ENCODE assay signal across 1 cellular context in the genomic region with DNA sequence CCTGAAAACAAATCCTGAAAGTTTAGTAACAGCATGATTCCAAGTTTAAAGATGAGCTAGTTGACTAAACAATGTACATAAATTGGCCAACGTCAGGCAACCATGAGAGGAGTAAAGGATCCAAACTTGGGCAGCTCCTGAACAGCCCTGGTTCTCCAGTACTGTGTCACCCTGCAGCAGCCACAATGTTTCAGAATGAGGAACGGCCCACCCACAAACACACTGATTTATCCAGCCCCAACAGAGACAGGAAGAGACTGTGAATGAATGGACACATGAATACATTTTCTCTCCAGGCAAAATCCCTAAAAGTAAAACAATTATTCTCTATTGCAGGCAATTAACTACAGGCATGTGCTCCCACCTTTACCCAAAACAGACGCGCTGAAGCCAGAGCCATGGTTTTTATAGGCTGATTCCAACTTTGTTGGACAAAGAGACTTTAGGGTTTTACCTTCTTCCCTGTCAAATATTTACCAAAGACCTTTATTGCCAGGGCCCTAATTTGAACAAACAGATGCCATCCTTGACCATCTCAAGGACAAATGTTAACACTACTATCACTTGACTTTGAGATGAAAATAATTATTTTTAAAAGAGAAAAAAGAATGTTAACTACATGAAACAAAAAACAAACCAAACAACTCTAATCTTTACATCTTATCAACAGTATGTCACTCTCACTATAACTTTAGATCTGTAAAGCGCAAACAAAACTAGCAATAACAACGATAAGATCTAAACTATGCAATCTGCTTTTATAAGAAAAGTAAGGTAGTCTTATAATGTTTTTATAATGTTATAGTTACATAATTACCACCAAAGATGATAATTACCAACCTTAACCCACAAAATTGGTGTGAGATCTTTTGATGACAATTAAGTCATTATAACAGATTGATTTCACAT.
TF ChIP-seq lines count a peak whose summit lies in the region.

No MANE protein-coding gene starts in this region.

TF ChIP-seq in HepG2, 621 proteins besides CTCF, POLR2A, EP300 and RAD21 (continued from another document and continues in another):
- TF ChIP-seq RARA (CRISPR knock-in tag; IDR thresholded peaks at IDR 0.05): 0 out of 2 replicates have a peak, but pooled peaks have one; percentile 23
- peak; percentile 51; the same call in 1 of the 2 replicates for TF ChIP-seq HMG20A (CRISPR knock-in tag; IDR thresholded peaks at IDR 0.05; ENCODE audit: borderline replicate concordance)
- TF ChIP-seq, protein P1, sequence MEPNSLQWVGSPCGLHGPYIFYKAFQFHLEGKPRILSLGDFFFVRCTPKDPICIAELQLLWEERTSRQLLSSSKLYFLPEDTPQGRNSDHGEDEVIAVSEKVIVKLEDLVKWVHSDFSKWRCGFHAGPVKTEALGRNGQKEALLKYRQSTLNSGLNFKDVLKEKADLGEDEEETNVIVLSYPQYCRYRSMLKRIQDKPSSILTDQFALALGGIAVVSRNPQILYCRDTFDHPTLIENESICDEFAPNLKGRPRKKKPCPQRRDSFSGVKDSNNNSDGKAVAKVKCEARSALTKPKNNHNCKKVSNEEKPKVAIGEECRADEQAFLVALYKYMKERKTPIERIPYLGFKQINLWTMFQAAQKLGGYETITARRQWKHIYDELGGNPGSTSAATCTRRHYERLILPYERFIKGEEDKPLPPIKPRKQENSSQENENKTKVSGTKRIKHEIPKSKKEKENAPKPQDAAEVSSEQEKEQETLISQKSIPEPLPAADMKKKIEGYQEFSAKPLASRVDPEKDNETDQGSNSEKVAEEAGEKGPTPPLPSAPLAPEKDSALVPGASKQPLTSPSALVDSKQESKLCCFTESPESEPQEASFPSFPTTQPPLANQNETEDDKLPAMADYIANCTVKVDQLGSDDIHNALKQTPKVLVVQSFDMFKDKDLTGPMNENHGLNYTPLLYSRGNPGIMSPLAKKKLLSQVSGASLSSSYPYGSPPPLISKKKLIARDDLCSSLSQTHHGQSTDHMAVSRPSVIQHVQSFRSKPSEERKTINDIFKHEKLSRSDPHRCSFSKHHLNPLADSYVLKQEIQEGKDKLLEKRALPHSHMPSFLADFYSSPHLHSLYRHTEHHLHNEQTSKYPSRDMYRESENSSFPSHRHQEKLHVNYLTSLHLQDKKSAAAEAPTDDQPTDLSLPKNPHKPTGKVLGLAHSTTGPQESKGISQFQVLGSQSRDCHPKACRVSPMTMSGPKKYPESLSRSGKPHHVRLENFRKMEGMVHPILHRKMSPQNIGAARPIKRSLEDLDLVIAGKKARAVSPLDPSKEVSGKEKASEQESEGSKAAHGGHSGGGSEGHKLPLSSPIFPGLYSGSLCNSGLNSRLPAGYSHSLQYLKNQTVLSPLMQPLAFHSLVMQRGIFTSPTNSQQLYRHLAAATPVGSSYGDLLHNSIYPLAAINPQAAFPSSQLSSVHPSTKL (CRISPR knock-in tag; IDR thresholded peaks at IDR 0.05): peak; percentile 86
- TF ChIP-seq ZNF350 (CRISPR knock-in tag; IDR thresholded peaks at IDR 0.05; ENCODE audit: borderline replicate concordance, low read depth): no peak
- TF ChIP-seq ISL2 (CRISPR knock-in tag; IDR thresholded peaks at IDR 0.05): peak; percentile 25
- TF ChIP-seq SALL1 (CRISPR knock-in tag; IDR thresholded peaks at IDR 0.05): peak; percentile 36; the same call in 1 of the 2 replicates
- TF ChIP-seq, protein P2, sequence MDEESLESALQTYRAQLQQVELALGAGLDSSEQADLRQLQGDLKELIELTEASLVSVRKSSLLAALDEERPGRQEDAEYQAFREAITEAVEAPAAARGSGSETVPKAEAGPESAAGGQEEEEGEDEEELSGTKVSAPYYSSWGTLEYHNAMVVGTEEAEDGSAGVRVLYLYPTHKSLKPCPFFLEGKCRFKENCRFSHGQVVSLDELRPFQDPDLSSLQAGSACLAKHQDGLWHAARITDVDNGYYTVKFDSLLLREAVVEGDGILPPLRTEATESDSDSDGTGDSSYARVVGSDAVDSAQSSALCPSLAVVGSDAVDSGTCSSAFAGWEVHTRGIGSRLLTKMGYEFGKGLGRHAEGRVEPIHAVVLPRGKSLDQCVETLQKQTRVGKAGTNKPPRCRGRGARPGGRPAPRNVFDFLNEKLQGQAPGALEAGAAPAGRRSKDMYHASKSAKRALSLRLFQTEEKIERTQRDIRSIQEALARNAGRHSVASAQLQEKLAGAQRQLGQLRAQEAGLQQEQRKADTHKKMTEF (CRISPR knock-in tag; IDR thresholded peaks at IDR 0.05): peak; percentile 45; the same call in 1 of the 2 replicates
- peak; percentile 43; the same call in 1 of the 2 replicates for TF ChIP-seq TBX2 (CRISPR knock-in tag; IDR thresholded peaks at IDR 0.05; ENCODE audit: borderline replicate concordance)
- TF ChIP-seq FOXA1 (IDR thresholded peaks at IDR 0.05): no peak
- 0 out of 2 replicates have a peak, but pooled peaks have one; percentile 36 for TF ChIP-seq FOXA1 (CRISPR knock-in tag; IDR thresholded peaks at IDR 0.05)
- TF ChIP-seq, protein P3, sequence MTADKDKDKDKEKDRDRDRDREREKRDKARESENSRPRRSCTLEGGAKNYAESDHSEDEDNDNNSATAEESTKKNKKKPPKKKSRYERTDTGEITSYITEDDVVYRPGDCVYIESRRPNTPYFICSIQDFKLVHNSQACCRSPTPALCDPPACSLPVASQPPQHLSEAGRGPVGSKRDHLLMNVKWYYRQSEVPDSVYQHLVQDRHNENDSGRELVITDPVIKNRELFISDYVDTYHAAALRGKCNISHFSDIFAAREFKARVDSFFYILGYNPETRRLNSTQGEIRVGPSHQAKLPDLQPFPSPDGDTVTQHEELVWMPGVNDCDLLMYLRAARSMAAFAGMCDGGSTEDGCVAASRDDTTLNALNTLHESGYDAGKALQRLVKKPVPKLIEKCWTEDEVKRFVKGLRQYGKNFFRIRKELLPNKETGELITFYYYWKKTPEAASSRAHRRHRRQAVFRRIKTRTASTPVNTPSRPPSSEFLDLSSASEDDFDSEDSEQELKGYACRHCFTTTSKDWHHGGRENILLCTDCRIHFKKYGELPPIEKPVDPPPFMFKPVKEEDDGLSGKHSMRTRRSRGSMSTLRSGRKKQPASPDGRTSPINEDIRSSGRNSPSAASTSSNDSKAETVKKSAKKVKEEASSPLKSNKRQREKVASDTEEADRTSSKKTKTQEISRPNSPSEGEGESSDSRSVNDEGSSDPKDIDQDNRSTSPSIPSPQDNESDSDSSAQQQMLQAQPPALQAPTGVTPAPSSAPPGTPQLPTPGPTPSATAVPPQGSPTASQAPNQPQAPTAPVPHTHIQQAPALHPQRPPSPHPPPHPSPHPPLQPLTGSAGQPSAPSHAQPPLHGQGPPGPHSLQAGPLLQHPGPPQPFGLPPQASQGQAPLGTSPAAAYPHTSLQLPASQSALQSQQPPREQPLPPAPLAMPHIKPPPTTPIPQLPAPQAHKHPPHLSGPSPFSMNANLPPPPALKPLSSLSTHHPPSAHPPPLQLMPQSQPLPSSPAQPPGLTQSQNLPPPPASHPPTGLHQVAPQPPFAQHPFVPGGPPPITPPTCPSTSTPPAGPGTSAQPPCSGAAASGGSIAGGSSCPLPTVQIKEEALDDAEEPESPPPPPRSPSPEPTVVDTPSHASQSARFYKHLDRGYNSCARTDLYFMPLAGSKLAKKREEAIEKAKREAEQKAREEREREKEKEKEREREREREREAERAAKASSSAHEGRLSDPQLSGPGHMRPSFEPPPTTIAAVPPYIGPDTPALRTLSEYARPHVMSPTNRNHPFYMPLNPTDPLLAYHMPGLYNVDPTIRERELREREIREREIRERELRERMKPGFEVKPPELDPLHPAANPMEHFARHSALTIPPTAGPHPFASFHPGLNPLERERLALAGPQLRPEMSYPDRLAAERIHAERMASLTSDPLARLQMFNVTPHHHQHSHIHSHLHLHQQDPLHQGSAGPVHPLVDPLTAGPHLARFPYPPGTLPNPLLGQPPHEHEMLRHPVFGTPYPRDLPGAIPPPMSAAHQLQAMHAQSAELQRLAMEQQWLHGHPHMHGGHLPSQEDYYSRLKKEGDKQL (CRISPR knock-in tag; IDR thresholded peaks at IDR 0.05; ENCODE audit: low read depth): peak; percentile 24; the same call in 1 of the 2 replicates
- no peak for TF ChIP-seq ZNF383 (CRISPR knock-in tag; IDR thresholded peaks at IDR 0.05; ENCODE audit: borderline replicate concordance)
- TF ChIP-seq, protein P4, sequence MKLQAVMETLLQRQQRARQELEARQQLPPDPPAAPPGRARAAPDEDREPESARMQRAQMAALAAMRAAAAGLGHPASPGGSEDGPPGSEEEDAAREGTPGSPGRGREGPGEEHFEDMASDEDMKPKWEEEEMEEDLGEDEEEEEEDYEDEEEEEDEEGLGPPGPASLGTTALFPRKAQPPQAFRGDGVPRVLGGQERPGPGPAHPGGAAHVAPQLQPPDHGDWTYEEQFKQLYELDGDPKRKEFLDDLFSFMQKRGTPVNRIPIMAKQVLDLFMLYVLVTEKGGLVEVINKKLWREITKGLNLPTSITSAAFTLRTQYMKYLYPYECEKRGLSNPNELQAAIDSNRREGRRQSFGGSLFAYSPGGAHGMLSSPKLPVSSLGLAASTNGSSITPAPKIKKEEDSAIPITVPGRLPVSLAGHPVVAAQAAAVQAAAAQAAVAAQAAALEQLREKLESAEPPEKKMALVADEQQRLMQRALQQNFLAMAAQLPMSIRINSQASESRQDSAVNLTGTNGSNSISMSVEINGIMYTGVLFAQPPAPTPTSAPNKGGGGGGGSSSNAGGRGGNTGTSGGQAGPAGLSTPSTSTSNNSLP (IDR thresholded peaks at IDR 0.05; ENCODE audit: low read depth, low read length): no peak
- no peak for TF ChIP-seq SOX13 (IDR thresholded peaks at IDR 0.05)
- TF ChIP-seq SOX13 (CRISPR knock-in tag; conservative IDR thresholded peaks at IDR 0.05 in 1 of 2, IDR thresholded peaks at IDR 0.05 in 1 of 2): peak in 1 of 2 experiments; percentile 85; a peak in 2 of 4 replicates
- peak; percentile 17; the same call in 1 of the 2 replicates for TF ChIP-seq HNF4A (CRISPR knock-in tag; IDR thresholded peaks at IDR 0.05)
- peak; percentile 49; the same call in 1 of the 2 replicates for TF ChIP-seq PHF21A (CRISPR knock-in tag; IDR thresholded peaks at IDR 0.05)
- TF ChIP-seq, protein P5, sequence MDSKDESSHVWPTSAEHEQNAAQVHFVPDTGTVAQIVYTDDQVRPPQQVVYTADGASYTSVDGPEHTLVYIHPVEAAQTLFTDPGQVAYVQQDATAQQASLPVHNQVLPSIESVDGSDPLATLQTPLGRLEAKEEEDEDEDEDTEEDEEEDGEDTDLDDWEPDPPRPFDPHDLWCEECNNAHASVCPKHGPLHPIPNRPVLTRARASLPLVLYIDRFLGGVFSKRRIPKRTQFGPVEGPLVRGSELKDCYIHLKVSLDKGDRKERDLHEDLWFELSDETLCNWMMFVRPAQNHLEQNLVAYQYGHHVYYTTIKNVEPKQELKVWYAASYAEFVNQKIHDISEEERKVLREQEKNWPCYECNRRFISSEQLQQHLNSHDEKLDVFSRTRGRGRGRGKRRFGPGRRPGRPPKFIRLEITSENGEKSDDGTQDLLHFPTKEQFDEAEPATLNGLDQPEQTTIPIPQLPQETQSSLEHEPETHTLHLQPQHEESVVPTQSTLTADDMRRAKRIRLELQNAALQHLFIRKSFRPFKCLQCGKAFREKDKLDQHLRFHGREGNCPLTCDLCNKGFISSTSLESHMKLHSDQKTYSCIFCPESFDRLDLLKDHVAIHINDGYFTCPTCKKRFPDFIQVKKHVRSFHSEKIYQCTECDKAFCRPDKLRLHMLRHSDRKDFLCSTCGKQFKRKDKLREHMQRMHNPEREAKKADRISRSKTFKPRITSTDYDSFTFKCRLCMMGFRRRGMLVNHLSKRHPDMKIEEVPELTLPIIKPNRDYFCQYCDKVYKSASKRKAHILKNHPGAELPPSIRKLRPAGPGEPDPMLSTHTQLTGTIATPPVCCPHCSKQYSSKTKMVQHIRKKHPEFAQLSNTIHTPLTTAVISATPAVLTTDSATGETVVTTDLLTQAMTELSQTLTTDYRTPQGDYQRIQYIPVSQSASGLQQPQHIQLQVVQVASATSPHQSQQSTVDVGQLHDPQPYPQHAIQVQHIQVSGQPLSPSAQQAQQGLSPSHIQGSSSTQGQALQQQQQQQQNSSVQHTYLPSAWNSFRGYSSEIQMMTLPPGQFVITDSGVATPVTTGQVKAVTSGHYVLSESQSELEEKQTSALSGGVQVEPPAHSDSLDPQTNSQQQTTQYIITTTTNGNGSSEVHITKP (CRISPR knock-in tag; IDR thresholded peaks at IDR 0.05; ENCODE audit: low read depth): 0 out of 2 replicates have a peak, but pooled peaks have one; percentile 42
- 0 out of 2 replicates have a peak, but pooled peaks have one; percentile 42 for TF ChIP-seq CREM (IDR thresholded peaks at IDR 0.05)
- no peak for TF ChIP-seq CREM (CRISPR knock-in tag; IDR thresholded peaks at IDR 0.05)
- TF ChIP-seq NFIC (IDR thresholded peaks at IDR 0.05; ENCODE audit: low read length): peak; percentile 31; the same call in 1 of the 2 replicates
- TF ChIP-seq, protein P6, sequence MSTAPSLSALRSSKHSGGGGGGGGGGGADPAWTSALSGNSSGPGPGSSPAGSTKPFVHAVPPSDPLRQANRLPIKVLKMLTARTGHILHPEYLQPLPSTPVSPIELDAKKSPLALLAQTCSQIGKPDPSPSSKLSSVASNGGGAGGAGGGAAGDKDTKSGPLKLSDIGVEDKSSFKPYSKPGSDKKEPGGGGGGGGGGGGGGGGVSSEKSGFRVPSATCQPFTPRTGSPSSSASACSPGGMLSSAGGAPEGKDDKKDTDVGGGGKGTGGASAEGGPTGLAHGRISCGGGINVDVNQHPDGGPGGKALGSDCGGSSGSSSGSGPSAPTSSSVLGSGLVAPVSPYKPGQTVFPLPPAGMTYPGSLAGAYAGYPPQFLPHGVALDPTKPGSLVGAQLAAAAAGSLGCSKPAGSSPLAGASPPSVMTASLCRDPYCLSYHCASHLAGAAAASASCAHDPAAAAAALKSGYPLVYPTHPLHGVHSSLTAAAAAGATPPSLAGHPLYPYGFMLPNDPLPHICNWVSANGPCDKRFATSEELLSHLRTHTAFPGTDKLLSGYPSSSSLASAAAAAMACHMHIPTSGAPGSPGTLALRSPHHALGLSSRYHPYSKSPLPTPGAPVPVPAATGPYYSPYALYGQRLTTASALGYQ (CRISPR knock-in tag; IDR thresholded peaks at IDR 0.05): peak; percentile 16; the same call in 1 of the 2 replicates
- peak; percentile 69 for TF ChIP-seq ZNF652 (CRISPR knock-in tag; IDR thresholded peaks at IDR 0.05; ENCODE audit: borderline replicate concordance, low read depth)
- TF ChIP-seq CEBPG (CRISPR knock-in tag; IDR thresholded peaks at IDR 0.05): peak; percentile 6; the same call in 1 of the 2 replicates
- no peak for TF ChIP-seq ZSCAN9 (CRISPR knock-in tag; IDR thresholded peaks at IDR 0.05; ENCODE audit: borderline replicate concordance)
- TF ChIP-seq SOX5 (CRISPR knock-in tag; IDR thresholded peaks at IDR 0.05; ENCODE audit: borderline replicate concordance): peak; percentile 74; the same call in 1 of the 2 replicates
- no peak for TF ChIP-seq ZNF484 (CRISPR knock-in tag; IDR thresholded peaks at IDR 0.05; ENCODE audit: borderline replicate concordance, low read depth)
- TF ChIP-seq FOXP1 (IDR thresholded peaks at IDR 0.05): no peak
- peak; percentile 48; the same call in 1 of the 2 replicates for TF ChIP-seq FOXP1 (CRISPR knock-in tag; IDR thresholded peaks at IDR 0.05)
- TF ChIP-seq GATAD2A (CRISPR knock-in tag; IDR thresholded peaks at IDR 0.05): peak; percentile 79
- TF ChIP-seq ZSCAN31 (CRISPR knock-in tag; IDR thresholded peaks at IDR 0.05; ENCODE audit: low read depth): no peak
- TF ChIP-seq ZBTB8A (CRISPR knock-in tag; IDR thresholded peaks at IDR 0.05; ENCODE audit: borderline replicate concordance, low read depth): no peak
- TF ChIP-seq, protein P7, sequence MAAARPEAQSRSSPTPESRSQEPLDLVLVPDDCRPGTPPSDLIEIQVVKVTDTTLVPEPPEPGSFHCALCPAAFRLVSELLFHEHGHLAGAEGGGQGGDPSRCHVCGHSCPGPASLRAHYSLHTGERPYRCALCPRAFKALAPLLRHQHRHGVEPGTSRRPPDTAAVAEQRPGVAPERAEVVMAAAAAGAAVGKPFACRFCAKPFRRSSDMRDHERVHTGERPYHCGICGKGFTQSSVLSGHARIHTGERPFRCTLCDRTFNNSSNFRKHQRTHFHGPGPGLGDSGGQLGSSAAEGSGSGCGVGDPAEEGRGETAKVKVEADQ (CRISPR knock-in tag; IDR thresholded peaks at IDR 0.05; ENCODE audit: borderline replicate concordance): 0 out of 2 replicates have a peak, but pooled peaks have one; percentile 46
- TF ChIP-seq RFXAP (CRISPR knock-in tag; IDR thresholded peaks at IDR 0.05; ENCODE audit: borderline replicate concordance): 0 out of 2 replicates have a peak, but pooled peaks have one; percentile 34
- no peak for TF ChIP-seq SP4 (CRISPR knock-in tag; IDR thresholded peaks at IDR 0.05)
